8 cellular contexts compared by ENCODE assay signal in the genomic region with DNA sequence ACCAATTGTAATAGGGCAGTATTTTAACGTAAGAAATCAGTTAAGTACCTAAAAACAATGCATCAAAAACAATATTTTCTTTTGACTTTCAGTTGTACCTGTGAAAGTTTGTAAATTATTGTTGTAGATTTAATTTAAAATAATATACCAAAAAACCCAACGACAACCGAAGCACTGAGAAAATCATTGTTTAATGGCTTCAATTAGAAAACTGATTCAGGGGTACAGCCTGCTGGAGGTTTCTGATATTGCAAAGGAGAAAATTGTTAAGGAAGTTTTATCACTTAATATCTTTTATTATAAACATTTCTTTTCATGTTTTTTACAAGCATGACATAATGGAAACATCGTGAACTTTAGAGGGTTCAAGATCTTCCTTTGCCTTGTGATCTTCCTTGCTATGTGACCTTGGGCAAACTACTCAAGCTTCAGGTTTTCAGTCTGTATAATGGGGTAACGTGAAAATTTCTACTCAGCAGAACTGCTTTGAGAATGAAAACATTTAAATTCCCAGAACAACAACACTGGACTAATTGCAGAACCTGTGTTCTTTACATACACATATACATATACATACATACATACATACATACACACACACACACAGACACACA.
DNase-seq lines count a peak whose midpoint lies in the region; ATAC-seq and TF ChIP-seq lines count a peak whose summit lies in the region.

No MANE protein-coding gene starts in this region.

- in situ Hi-C loops in mammary epithelial cell (cut with MboI; ENCODE audit: low sequenced_read_pairs in 2 of 2), result loop anchor here in 1 of 2 donors (25.0 kb wide), 1 partner anchor 717 kb away; no protein-coding TSS in a partner anchor

- peak; percentile 36 for DNase-seq in HFFc6
- DNase-seq in mammary epithelial cell, result no peak
- peak; percentile 51 for DNase-seq in myocyte (ENCODE audit: low read depth)
- DNase-seq in activated T-helper 2 cell treated with anti-CD3 and anti-CD28 coated beads, Interferon-gamma antibody, Interleukin-2, Interleukin-4, amounts not matched to agents 10 μg/mL and 5 μg/mL and 100 μg/mL, durations not matched to agents 14 hours and 24 hours and 36 hours (ENCODE audit: low spot score), result no peak
- DNase-seq in activated naive CD4-positive, alpha-beta T cell treated with anti-CD3 and anti-CD28 coated beads, Interleukin-2, amount 50 U/mL, for 72 hours (ENCODE audit: low spot score in 2 of 2), result no peak
- DNase-seq in activated naive CD4-positive, alpha-beta T cell (lab: John Stamatoyannopoulos, UW), result no peak
- DNase-seq in LoVo (ENCODE audit: low spot score), result no peak

- H3K36me3 ChIP-seq in mammary epithelial cell (ENCODE audit: insufficient read depth, low read length), result no peaks in the 10 kb centered on the region

- H3K36me3 Mint-ChIP-seq in HFFc6 (ENCODE audit: low read depth), result no peaks in the 10 kb centered on the region
- H3K36me3 Mint-ChIP-seq in activated T-helper 2 cell treated with anti-CD3 and anti-CD28 coated beads, Interferon-gamma antibody, Interleukin-2, Interleukin-4, amounts not matched to agents 10 μg/mL and 5 μg/mL and 100 μg/mL, durations not matched to agents 14 hours and 24 hours and 36 hours (ENCODE audit: low read depth), result no peaks in the 10 kb centered on the region
- no peaks in the 10 kb centered on the region for H3K36me3 Mint-ChIP-seq in activated naive CD4-positive, alpha-beta T cell treated with anti-CD3 and anti-CD28 coated beads, Interleukin-2, amount 50 U/mL, for 72 hours

- H3K9me3 ChIP-seq in mammary epithelial cell (replicated peaks; ENCODE audit: insufficient read depth, low read length), result no peaks in the 10 kb centered on the region

- dilution Hi-C loops in mammary epithelial cell (cut with HindIII; ENCODE audit: low sequenced_read_pairs), result no loop called here

- H3K79me2 ChIP-seq in mammary epithelial cell (ENCODE audit: insufficient read depth, low read length), result no peaks in the 10 kb centered on the region

- ATAC-seq in activated naive CD4-positive, alpha-beta T cell treated with anti-CD3 and anti-CD28 coated beads, Interleukin-2, amount 50 U/mL, for 72 hours, result no peak

- no peak overlapping the region for H3K27ac Mint-ChIP-seq in HFFc6
- H3K27ac Mint-ChIP-seq in activated T-helper 2 cell treated with anti-CD3 and anti-CD28 coated beads, Interferon-gamma antibody, Interleukin-2, Interleukin-4, amounts not matched to agents 10 μg/mL and 5 μg/mL and 100 μg/mL, durations not matched to agents 14 hours and 24 hours and 36 hours, result no peak overlapping the region
- no peak overlapping the region for H3K27ac Mint-ChIP-seq in activated naive CD4-positive, alpha-beta T cell treated with anti-CD3 and anti-CD28 coated beads, Interleukin-2, amount 50 U/mL, for 72 hours

- no peak overlapping the region for H3K27ac ChIP-seq in C4-2B
- H3K27ac ChIP-seq in mammary epithelial cell (ENCODE audit: insufficient read depth, low read depth, low read length), result no peak overlapping the region

- WGBS in mammary epithelial cell (ENCODE audit: low coverage, missing lambda C conversion rate), result 29% methylated on average over 5 of the region's 5 CpGs

- intact Hi-C loops in mammary epithelial cell (cut with micrococcal nuclease), result loop anchor here (1.0 to 10.0 kb wide), 6 partner anchors 23 to 715 kb away; no protein-coding TSS in a partner anchor
- intact Hi-C loops in activated T-helper 2 cell treated with anti-CD3 and anti-CD28 coated beads, Interferon-gamma antibody, Interleukin-2, Interleukin-4, amounts not matched to agents 10 μg/mL and 5 μg/mL and 100 μg/mL, durations not matched to agents 14 hours and 24 hours and 36 hours (cut with micrococcal nuclease), result loop anchor here (1.0 to 2.0 kb wide), 2 partner anchors 23 to 715 kb away; no protein-coding TSS in a partner anchor

- no peak overlapping the region for H2AFZ ChIP-seq in mammary epithelial cell (ENCODE audit: low read depth, low read length)

- H3K4me3 ChIP-seq in mammary epithelial cell (replicated peaks in 1 of 3; ENCODE audit: insufficient read depth in 1 of 3, low read depth in 2 of 3, low read length in 3 of 3), result no peak overlapping the region

- H3K9ac ChIP-seq in mammary epithelial cell (ENCODE audit: insufficient read depth, low read length), result no peak overlapping the region

- H3K4me3 Mint-ChIP-seq in HFFc6, result no peak overlapping the region
- H3K4me3 Mint-ChIP-seq in activated T-helper 2 cell treated with anti-CD3 and anti-CD28 coated beads, Interferon-gamma antibody, Interleukin-2, Interleukin-4, amounts not matched to agents 10 μg/mL and 5 μg/mL and 100 μg/mL, durations not matched to agents 14 hours and 24 hours and 36 hours (ENCODE audit: low read depth), result no peak overlapping the region

- CTCF ChIA-PET in mammary epithelial cell (lab: Charles Lee; ENCODE audit: low non-redundant PET), result no interaction called here

- peaks cover 6% of the 10 kb centered on the region for H3K4me1 Mint-ChIP-seq in HFFc6 (ENCODE audit: low read depth)
- H3K4me1 Mint-ChIP-seq in activated T-helper 2 cell treated with anti-CD3 and anti-CD28 coated beads, Interferon-gamma antibody, Interleukin-2, Interleukin-4, amounts not matched to agents 10 μg/mL and 5 μg/mL and 100 μg/mL, durations not matched to agents 14 hours and 24 hours and 36 hours (ENCODE audit: low read depth), result peaks cover 25% of the 10 kb centered on the region

- no peaks in the 10 kb centered on the region for H4K20me1 ChIP-seq in mammary epithelial cell (ENCODE audit: insufficient read depth, low read length)

- no peaks in the 10 kb centered on the region for H3K4me1 ChIP-seq in mammary epithelial cell (ENCODE audit: insufficient read depth, low read length)

- H3K27me3 Mint-ChIP-seq in HFFc6 (ENCODE audit: insufficient read depth), result no peaks in the 10 kb centered on the region; the same call in 1 of the 2 replicates
- H3K27me3 Mint-ChIP-seq in activated T-helper 2 cell treated with anti-CD3 and anti-CD28 coated beads, Interferon-gamma antibody, Interleukin-2, Interleukin-4, amounts not matched to agents 10 μg/mL and 5 μg/mL and 100 μg/mL, durations not matched to agents 14 hours and 24 hours and 36 hours (ENCODE audit: low read depth), result no peaks in the 10 kb centered on the region

- no peak overlapping the region for H3K4me2 ChIP-seq in mammary epithelial cell (ENCODE audit: insufficient read depth, low read depth, low read length)

- H3K9me3 Mint-ChIP-seq in HFFc6, result no peaks in the 10 kb centered on the region
- H3K9me3 Mint-ChIP-seq in activated T-helper 2 cell treated with anti-CD3 and anti-CD28 coated beads, Interferon-gamma antibody, Interleukin-2, Interleukin-4, amounts not matched to agents 10 μg/mL and 5 μg/mL and 100 μg/mL, durations not matched to agents 14 hours and 24 hours and 36 hours, result no peaks in the 10 kb centered on the region
- no peaks in the 10 kb centered on the region for H3K9me3 Mint-ChIP-seq in activated naive CD4-positive, alpha-beta T cell treated with anti-CD3 and anti-CD28 coated beads, Interleukin-2, amount 50 U/mL, for 72 hours

- no peaks in the 10 kb centered on the region for H3K27me3 ChIP-seq in mammary epithelial cell (ENCODE audit: insufficient read depth, low read length)

- BruUV-seq in mammary epithelial cell (replicated peaks; lab: Mats Ljungman, UMichigan), result no TSS peak

- TF ChIP-seq CTCF in C4-2B (conservative IDR thresholded peaks at IDR 0.05), result peak; percentile 67
- TF ChIP-seq CTCF in HFFc6 (IDR thresholded peaks at IDR 0.05), result peak; percentile 88
- TF ChIP-seq CTCF in mammary epithelial cell (conservative IDR thresholded peaks at IDR 0.05 in 1 of 2, IDR thresholded peaks at IDR 0.05 in 1 of 2; ENCODE audit: extremely low read depth in 1 of 2, insufficient read depth in 1 of 2, low read depth in 1 of 2, low read length in 2 of 2), result peak; percentile 58 to 74

Comparison
In these comparisons a context has a peak if more than half of its experiments do, and no peak if none do; other contexts are left out.
1. DNase-seq: peak in HFFc6 (single experiment) and myocyte (single experiment); none in mammary epithelial cell (single experiment), activated T-helper 2 cell treated with anti-CD3 and anti-CD28 coated beads, Interferon-gamma antibody, Interleukin-2, Interleukin-4, amounts not matched to agents 10 μg/mL and 5 μg/mL and 100 μg/mL, durations not matched to agents 14 hours and 24 hours and 36 hours (single experiment), activated naive CD4-positive, alpha-beta T cell treated with anti-CD3 and anti-CD28 coated beads, Interleukin-2, amount 50 U/mL, for 72 hours (0 of 2), activated naive CD4-positive, alpha-beta T cell (0 of 4) and LoVo (single experiment).
2. Peak in every context shown above with its lines, with median percentiles within 50 percentile points of each other: CTCF ChIP-seq.